In genomic region chr4:39697740-39698423, GRCh38 we compare ENCODE assay signal across 8 cellular contexts. TPM values are rescaled to one million over a fixed set of nuclear protein-coding genes. Genes with fewer than 3 reads are reported as not detected.
DNase-seq lines count a peak whose midpoint lies in the region; TF ChIP-seq lines count a peak whose summit lies in the region.

TSS of gene UBE2K (plus strand) at chr4:39698136. CDS start at chr4:39698328, 192 bp downstream.

- peaks cover 0 to 1% (median 0%) of the 10 kb centered on the region in 5 donors for H3K9me3 Mint-ChIP-seq in CD8-positive, alpha-beta memory T cell
- H3K9me3 Mint-ChIP-seq in endodermal cell = no peaks in the 10 kb centered on the region

- POLR2A ChIA-PET in CD8-positive, alpha-beta memory T cell (lab: Charles Lee) = interaction anchor here (0.6 to 1.2 kb wide), 5 partner anchors 51 to 281 kb away, joined by 3 to 7 read pairs (median 4); partner anchors contain the start of genes LIAS, RPL9 and SMIM14

- H3K4me1 ChIP-seq in CD8-positive, alpha-beta memory T cell (ENCODE audit: insufficient read depth, low read length) = peaks cover 34% of the 10 kb centered on the region
- H3K4me1 ChIP-seq in endodermal cell (ENCODE audit: control insufficient read depth, insufficient read depth, low read length) (no peaks in the 10 kb centered on the region), mesodermal cell (ENCODE audit: control insufficient read depth, insufficient read depth, low read length, poor library complexity, severe bottlenecking) (no peaks in the 10 kb centered on the region)

- H3K27ac ChIP-seq in CD8-positive, alpha-beta memory T cell (ENCODE audit: low read depth, low read length) = peak within 1 kb of the TSS; percentile 92
- H3K27ac ChIP-seq in endodermal cell (ENCODE audit: low read depth, low read length) (peak within 1 kb of the TSS; percentile 96), mesodermal cell (ENCODE audit: low read depth, low read length, severe bottlenecking) (peak within 1 kb of the TSS; percentile 97)

- H3K9ac ChIP-seq in endodermal cell (ENCODE audit: extremely low read depth, low read length, poor library complexity, severe bottlenecking) = peak within 1 kb of the TSS; percentile 93

- peak within 1 kb of the TSS; percentile 99 to 100 (median 99) for H3K4me3 Mint-ChIP-seq in CD8-positive, alpha-beta memory T cell
- H3K4me3 Mint-ChIP-seq in endodermal cell = peak within 1 kb of the TSS; percentile 99

- TF ChIP-seq CTCF in GM20000 (IDR thresholded peaks at IDR 0.05; ENCODE audit: extremely low read depth, missing control alignments) (no peak), endodermal cell (conservative IDR thresholded peaks at IDR 0.05) (no peak)

- peaks cover 0 to 11% of the 10 kb centered on the region in 2 donors for H3K27me3 Mint-ChIP-seq in CD8-positive, alpha-beta memory T cell
- H3K27me3 Mint-ChIP-seq in endodermal cell (ENCODE audit: insufficient read depth) = peaks cover 2% of the 10 kb centered on the region

- WGBS in endodermal cell (ENCODE audit: insufficient coverage in 1 of 2, insufficient read length in 1 of 2), 2 experiments = 0% methylated on average over 69 to 84 of the region's 84 CpGs
- 0% methylated on average over 56 to 70 of the region's 84 CpGs for WGBS in mesodermal cell (ENCODE audit: insufficient coverage in 2 of 2), 2 experiments

- peak; percentile 87 to 92 (median 91) for DNase-seq in CD8-positive, alpha-beta memory T cell
- DNase-seq in GM20000 (ENCODE audit: low spot score) = peak; percentile 95
- DNase-seq in HT-29 (ENCODE audit: low spot score) = peak; percentile 90
- DNase-seq in NOMO-1 treated with DMSO at 0.1 percent for 48 hours (lab: John Stamatoyannopoulos, UW; ENCODE audit: unreplicated experiment) = peak; percentile 79
- peak; percentile 63 for DNase-seq in activated CD8-positive, alpha-beta memory T cell treated with anti-CD3 and anti-CD28 coated beads, Interleukin-2, amount 50 U/mL, for 1 hour (ENCODE audit: extremely low read depth)
- DNase-seq in endodermal cell = peak; percentile 94
- DNase-seq in stimulated activated CD8-positive, alpha-beta memory T cell treated with anti-CD3 and anti-CD28 coated beads, Interleukin-15, amount 100 ng/mL, for 4 hours (ENCODE audit: low read depth in 2 of 2) = peak; percentile 74 to 83

- H3K9me3 ChIP-seq in CD8-positive, alpha-beta memory T cell (ENCODE audit: low read length) = no peaks in the 10 kb centered on the region
- H3K9me3 ChIP-seq in endodermal cell (ENCODE audit: control insufficient read depth, low read length) (no peaks in the 10 kb centered on the region), mesodermal cell (ENCODE audit: control insufficient read depth, low read length) (no peaks in the 10 kb centered on the region)

- CTCF ChIA-PET in CD8-positive, alpha-beta memory T cell (lab: Charles Lee) = interaction anchor here (0.6 to 4.2 kb wide), 10 partner anchors 11 to 628 kb away, joined by 3 to 43 read pairs (median 3); partner anchors contain the start of genes LIAS, PDS5A and RPL9

- peaks cover 37 to 52% (median 50%) of the 10 kb centered on the region in 3 donors for H3K4me1 Mint-ChIP-seq in CD8-positive, alpha-beta memory T cell
- H3K4me1 Mint-ChIP-seq in endodermal cell = peaks cover 18% of the 10 kb centered on the region

- peak within 1 kb of the TSS; percentile 87 for H3K4me3 ChIP-seq in CD8-positive, alpha-beta memory T cell (ENCODE audit: low read length)
- H3K4me3 ChIP-seq in endodermal cell (ENCODE audit: low read length) = peak within 1 kb of the TSS; percentile 100
- H3K4me3 ChIP-seq in mesodermal cell (ENCODE audit: extremely low read depth, insufficient read depth, low read length, poor library complexity, severe bottlenecking) = peak within 1 kb of the TSS; percentile 90

- peak within 1 kb of the TSS; percentile 99 to 100 (median 99) for H3K27ac Mint-ChIP-seq in CD8-positive, alpha-beta memory T cell
- peak within 1 kb of the TSS; percentile 100 for H3K27ac Mint-ChIP-seq in endodermal cell

- no peaks in the 10 kb centered on the region for H3K27me3 ChIP-seq in CD8-positive, alpha-beta memory T cell (ENCODE audit: insufficient read depth, low read length, poor library complexity, severe bottlenecking)
- no peaks in the 10 kb centered on the region for H3K27me3 ChIP-seq in endodermal cell (ENCODE audit: control insufficient read depth, insufficient read depth, low read length, poor library complexity, severe bottlenecking)

- H3K36me3 ChIP-seq in CD8-positive, alpha-beta memory T cell (ENCODE audit: insufficient read depth, low read length) = peaks cover 5% of the 10 kb centered on the region
- H3K36me3 ChIP-seq in endodermal cell (ENCODE audit: control insufficient read depth, insufficient read depth, low read length) (peaks cover 10% of the 10 kb centered on the region), mesodermal cell (ENCODE audit: control insufficient read depth, insufficient read depth, low read length) (peaks cover 16% of the 10 kb centered on the region)

- H3K36me3 Mint-ChIP-seq in CD8-positive, alpha-beta memory T cell = peaks cover 0 to 22% (median 0%) of the 10 kb centered on the region in 3 donors
- H3K36me3 Mint-ChIP-seq in endodermal cell (ENCODE audit: low read depth) = peaks cover 8% of the 10 kb centered on the region

RNA-seq across cellular contexts. Expression of gene UBE2K, which starts in this region (rescaled TPM):
- 10 to 100 TPM; 87.5 to 88.3 TPM for total RNA-seq in CD8-positive, alpha-beta memory T cell
- 71.1 TPM for polyA plus RNA-seq in CD8-positive, alpha-beta memory T cell
- 34.0 and 48.8 TPM in 2 replicates for total RNA-seq in HT-29 (2014; rRNA removed; shearing (Covaris generic))
- total RNA-seq in endodermal cell = 100 to 1,000 TPM; 139 to 143 TPM
- 107 TPM for polyA plus RNA-seq in endodermal cell (2013, experiment 1 of 2)
- polyA plus RNA-seq in endodermal cell (2013, experiment 2 of 2) = 93.9 TPM
- polyA plus RNA-seq in mesodermal cell (2013, experiment 1 of 2) = 128 TPM
- polyA plus RNA-seq in mesodermal cell (2013, experiment 2 of 2) = 127 TPM

Comparison
In these comparisons a context has a peak if more than half of its experiments do, and no peak if none do; other contexts are left out.
1. Peak in every context shown above with its lines: DNase-seq, H3K4me3 ChIP-seq and H3K27ac ChIP-seq.